8 cellular contexts compared by ENCODE assay signal in genomic region chr14:49769581-49770211, GRCh38. TPM values are rescaled to one million over a fixed set of nuclear protein-coding genes. Genes with fewer than 3 reads are reported as not detected.
DNase-seq lines count a peak whose midpoint lies in the region; ATAC-seq and TF ChIP-seq lines count a peak whose summit lies in the region.

No MANE protein-coding gene starts in this region.

- ATAC-seq in naive B cell (ENCODE audit: low read depth in 2 of 2) (no peak), HG03457 (IDR thresholded peaks at IDR 0.05; ENCODE audit: unreplicated experiment) (no peak)

- no peaks in the 10 kb centered on the region for H3K27me3 Mint-ChIP-seq in IgD-negative memory B cell
- H3K27me3 Mint-ChIP-seq in naive B cell, result no peaks in the 10 kb centered on the region

- H3K36me3 Mint-ChIP-seq in IgD-negative memory B cell (no peaks in the 10 kb centered on the region), naive B cell (no peaks in the 10 kb centered on the region)

- DNase-seq in BE2C (no peak), cardiac fibroblast (ENCODE audit: low read depth in 2 of 2) (no peak), naive B cell (no peak), HuH-7 (ENCODE audit: low spot score) (no peak), NAMALWA (ENCODE audit: low spot score) (no peak)
- DNase-seq in stimulated activated CD8-positive, alpha-beta memory T cell treated with anti-CD3 and anti-CD28 coated beads, Interleukin-4, amount 100 ng/mL, for 48 hours, result no peak

- no peaks in the 10 kb centered on the region for H3K9me3 ChIP-seq in BE2C

- no peaks in the 10 kb centered on the region for H3K27me3 ChIP-seq in BE2C

- peaks cover 2% of the 10 kb centered on the region; the same call in 1 of the 2 replicates for H3K36me3 ChIP-seq in BE2C

- H3K4me3 Mint-ChIP-seq in IgD-negative memory B cell, result peak overlapping the region; percentile 97 to 99 (median 98)
- peak overlapping the region in 7 of 8 donors; percentile 66 to 98 (median 94) for H3K4me3 Mint-ChIP-seq in naive B cell

- H3K4me1 Mint-ChIP-seq in IgD-negative memory B cell (peaks cover 13 to 31% (median 26%) of the 10 kb centered on the region in 3 donors), naive B cell (peaks cover 16 to 38% (median 24%) of the 10 kb centered on the region in 3 donors)

- no peak for TF ChIP-seq CTCF in BE2C (IDR thresholded peaks at IDR 0.05; ENCODE audit: low read depth, low read length)
- no peak for TF ChIP-seq CTCF in cardiac fibroblast (IDR thresholded peaks at IDR 0.05; ENCODE audit: low read depth, low read length)

- H3K4me3 ChIP-seq in BE2C (ENCODE audit: low read depth, low read length), result peak overlapping the region; percentile 94
- peak overlapping the region; percentile 95 to 96 for H3K4me3 ChIP-seq in cardiac fibroblast (replicated peaks in 1 of 2; ENCODE audit: low read depth in 2 of 2, low read length in 2 of 2)

- peak overlapping the region in 2 of 3 donors; percentile 94 to 100 for H3K27ac Mint-ChIP-seq in IgD-negative memory B cell
- peak overlapping the region; percentile 97 to 99 (median 98) for H3K27ac Mint-ChIP-seq in naive B cell

- H3K9me3 Mint-ChIP-seq in IgD-negative memory B cell (no peaks in the 10 kb centered on the region), naive B cell (no peaks in the 10 kb centered on the region)

- no peaks in the 10 kb centered on the region for H3K4me1 ChIP-seq in BE2C

RNA-seq across cellular contexts. Expression of gene KLHDC2, which starts 1.7 kb away (rescaled TPM):
- 20.5 TPM for polyA plus RNA-seq in BE2C (2012; ENCODE audit: insufficient read depth, insufficient read length, low read depth)
- polyA plus RNA-seq in IgD-negative memory B cell, result 48.1 TPM
- polyA plus RNA-seq in naive B cell (ENCODE audit: low read depth in 6 of 6), result 10 to 100 TPM; 58.0 to 91.4 (median 80.0) TPM
